ENCODE assay signal across 16 cellular contexts in genomic region chr4:118340109-118340508, GRCh38. TPM values are rescaled to one million over a fixed set of nuclear protein-coding genes. Genes with fewer than 3 reads are reported as not detected.
DNase-seq lines count a peak whose midpoint lies in the region; ATAC-seq lines count a peak whose summit lies in the region.
"Had no signal": no experiment of that assay in that cellular context is flagged by ENCODE, and none has a peak within 500 bp of the region (broad histone marks: within the 10 kb centered on the region; RNA-seq: fewer than 3 reads in every experiment).

No MANE protein-coding gene starts in this region.

- no peaks in the 10 kb centered on the region for H3K27me3 ChIP-seq in skeletal muscle satellite cell (ENCODE audit: control insufficient read depth, insufficient read depth, low read length)
- H3K27me3 ChIP-seq: MG63 had no signal

- ATAC-seq in esophagus mucosa = no peak

- H3K4me2 ChIP-seq in skeletal muscle satellite cell (ENCODE audit: low read length) = peak overlapping the region; percentile 19

- DNase-seq in NCI-H748 (lab: John Stamatoyannopoulos, UW; ENCODE audit: unreplicated experiment) = peak; percentile 8
- DNase-seq in NCI-H748 treated with DMSO at 0.1 percent for 48 hours (lab: John Stamatoyannopoulos, UW) = no peak
- peak; percentile 89 for DNase-seq in NCI-H69 (lab: John Stamatoyannopoulos, UW)
- DNase-seq in epithelial cell of prostate (ENCODE audit: low read depth, low spot score) = no peak
- no peak for DNase-seq in activated effector memory CD4-positive, alpha-beta T cell treated with Interleukin-2 at 50 U/mL for 16 hours
- no peak for DNase-seq in NAMALWA (ENCODE audit: low spot score)
- DNase-seq: 8988T, DMS153, Karpas-422, MG63, NCI-H1105, NCI-H1694, NCI-H446 treated with DMSO at 0.1 percent for 48 hours, SIG-M5 had no signal

- H3K4me1 ChIP-seq in skeletal muscle satellite cell (ENCODE audit: control insufficient read depth, insufficient read depth, low read length) = peaks cover 48% of the 10 kb centered on the region

- no peaks in the 10 kb centered on the region for H3K9me3 ChIP-seq in skeletal muscle satellite cell (replicated peaks; ENCODE audit: low read length)
- H3K9me3 ChIP-seq: MG63 had no signal

- peak overlapping the region; percentile 32 for H3K9ac ChIP-seq in skeletal muscle satellite cell (ENCODE audit: low read depth, low read length)

- no peaks in the 10 kb centered on the region for H3K36me3 ChIP-seq in skeletal muscle satellite cell (ENCODE audit: insufficient read depth, low read length)

- H3K27ac ChIP-seq in epithelial cell of prostate = peak overlapping the region; percentile 36

- H3K4me3 ChIP-seq in skeletal muscle satellite cell (ENCODE audit: low read length) = no peak overlapping the region
- H3K4me3 ChIP-seq: MG63 had no signal

RNA-seq across cellular contexts. Expression of gene PRSS12, which starts 12.7 kb away (rescaled TPM):
- 3.0 and 5.9 TPM in 2 replicates for total RNA-seq in skeletal muscle satellite cell (2012; rRNA removed)
- total RNA-seq in esophagus mucosa = 5.7 TPM

Comparison
In these comparisons a context has a peak if more than half of its experiments do, and no peak if none do; other contexts are left out.
1. DNase-seq: peak in NCI-H748 (single experiment) and NCI-H69 (single experiment); none in NCI-H748 treated with DMSO at 0.1 percent for 48 hours (single experiment), epithelial cell of prostate (single experiment), activated effector memory CD4-positive, alpha-beta T cell treated with Interleukin-2 at 50 U/mL for 16 hours (single experiment) and NAMALWA (single experiment).